Comparison of ENCODE assay signal across 8 cellular contexts in genomic region chr1:145845144-145845513, GRCh38. TPM values are rescaled to one million over a fixed set of nuclear protein-coding genes. Genes with fewer than 3 reads are reported as not detected.
DNase-seq lines count a peak whose midpoint lies in the region; ATAC-seq and TF ChIP-seq lines count a peak whose summit lies in the region.

No MANE protein-coding gene starts in this region.

- peaks cover 11% of the 10 kb centered on the region for H3K4me1 Mint-ChIP-seq in CD4-positive, alpha-beta T cell (ENCODE audit: low read depth)
- peaks cover 3% of the 10 kb centered on the region for H3K4me1 Mint-ChIP-seq in progenitor cell of endocrine pancreas (ENCODE audit: low read depth)
- peaks cover 12% of the 10 kb centered on the region for H3K4me1 Mint-ChIP-seq in activated naive CD4-positive, alpha-beta T cell treated with anti-CD3 and anti-CD28 coated beads for 36 hours (ENCODE audit: low read depth)

- peak overlapping the region; percentile 51 for H3K9ac ChIP-seq in SU-DHL-6 (ENCODE audit: low read length)

- H3K9me3 ChIP-seq in CD4-positive, alpha-beta T cell (ENCODE audit: control insufficient read depth, low read length): no peaks in the 10 kb centered on the region
- H3K9me3 ChIP-seq in SU-DHL-6 (ENCODE audit: insufficient read depth, low read length): no peaks in the 10 kb centered on the region
- H3K9me3 ChIP-seq in right cardiac atrium (ENCODE audit: control insufficient read depth, low read length): no peaks in the 10 kb centered on the region
- H3K9me3 ChIP-seq in stomach: no peaks in the 10 kb centered on the region

- H3K27ac Mint-ChIP-seq in CD4-positive, alpha-beta T cell: no peak overlapping the region
- no peak overlapping the region for H3K27ac Mint-ChIP-seq in progenitor cell of endocrine pancreas
- H3K27ac Mint-ChIP-seq in activated naive CD4-positive, alpha-beta T cell treated with anti-CD3 and anti-CD28 coated beads for 36 hours: no peak overlapping the region

- no peaks in the 10 kb centered on the region for H3K9me2 ChIP-seq in SU-DHL-6 (replicated peaks; ENCODE audit: insufficient read depth, low read length)

- TF ChIP-seq EP300 in stomach (IDR thresholded peaks at IDR 0.05): no peak

- H3K36me3 ChIP-seq in SU-DHL-6 (ENCODE audit: low read length) (peaks cover 18% of the 10 kb centered on the region), stomach (peaks cover 30 to 62% (median 58%) of the 10 kb centered on the region in 4 donors)

- no peak for TF ChIP-seq CTCF in CD4-positive, alpha-beta T cell (IDR thresholded peaks at IDR 0.05)
- TF ChIP-seq CTCF in SU-DHL-6 (IDR thresholded peaks at IDR 0.05; ENCODE audit: insufficient read depth, low read length, poor library complexity, severe bottlenecking) (no peak), stomach (IDR thresholded peaks at IDR 0.05) (no peak), progenitor cell of endocrine pancreas (IDR thresholded peaks at IDR 0.05; ENCODE audit: unreplicated experiment) (no peak)

- H2AFZ ChIP-seq in SU-DHL-6 (ENCODE audit: low read depth, low read length, severe bottlenecking): peak overlapping the region; percentile 29

- H3K27me3 Mint-ChIP-seq in CD4-positive, alpha-beta T cell: no peaks in the 10 kb centered on the region
- H3K27me3 Mint-ChIP-seq in progenitor cell of endocrine pancreas: no peaks in the 10 kb centered on the region
- no peaks in the 10 kb centered on the region for H3K27me3 Mint-ChIP-seq in activated naive CD4-positive, alpha-beta T cell treated with anti-CD3 and anti-CD28 coated beads for 36 hours (ENCODE audit: low read depth)

- WGBS in right cardiac atrium: 14% methylated on average over 4 of the region's 4 CpGs
- WGBS in stomach, 5 donors: 5 to 9% (median 7%) methylated on average over 4 of the region's 4 CpGs

- intact Hi-C loops in CD4-positive, alpha-beta T cell (cut with DNase I, micrococcal nuclease): loop anchor here (1.0 to 2.0 kb wide), 5 partner anchors 14 to 168 kb away; partner anchors contain the start of genes ITGA10 (in 1 of the 2) and PIAS3 (in 1 of the 2)
- intact Hi-C loops in right cardiac atrium (cut with DNase I) (loop anchor here in 3 of 4 donors (5.0 to 10.0 kb wide), 3 partner anchors 70 to 170 kb away; partner anchors contain the start of genes ITGA10 (in 1 of the 3) and PEX11B (in 1 of the 3)), stomach (cut with DNase I; ENCODE audit: low total_unique reads) (loop anchor here (5.0 kb wide), 1 partner anchor 172 kb away; no protein-coding TSS in a partner anchor)
- intact Hi-C loops in activated naive CD4-positive, alpha-beta T cell treated with anti-CD3 and anti-CD28 coated beads for 36 hours (cut with micrococcal nuclease): loop anchor here (1.0 to 2.0 kb wide), 5 partner anchors 41 to 168 kb away; partner anchors contain the start of genes ITGA10 and PEX11B

- no peak overlapping the region for H3K4me3 Mint-ChIP-seq in CD4-positive, alpha-beta T cell
- no peak overlapping the region for H3K4me3 Mint-ChIP-seq in progenitor cell of endocrine pancreas (ENCODE audit: low read depth)
- H3K4me3 Mint-ChIP-seq in activated naive CD4-positive, alpha-beta T cell treated with anti-CD3 and anti-CD28 coated beads for 36 hours: no peak overlapping the region

- peak; percentile 64 for ATAC-seq in CD4-positive, alpha-beta T cell (ENCODE audit: poor library complexity)
- peak; percentile 64 for ATAC-seq in GM19324 (IDR thresholded peaks at IDR 0.05; ENCODE audit: low FRiP score, unreplicated experiment)
- peak; percentile 66 for ATAC-seq in HG03342 (IDR thresholded peaks at IDR 0.05; ENCODE audit: unreplicated experiment)
- ATAC-seq in right cardiac atrium: peak; percentile 15 to 51

- no peak for TF ChIP-seq POLR2A in stomach (IDR thresholded peaks at IDR 0.05)

- H3K79me2 ChIP-seq in SU-DHL-6 (ENCODE audit: insufficient read depth, low read length): no peaks in the 10 kb centered on the region

- CTCF ChIA-PET in CD4-positive, alpha-beta T cell (lab: Charles Lee): interaction anchor here (0.8 to 5.4 kb wide), 36 partner anchors 9 to 194 kb away, joined by 3 to 71 read pairs (median 7); partner anchors contain the start of genes ANKRD34A, ANKRD35, ITGA10 and LIX1L
- CTCF ChIA-PET in activated naive CD4-positive, alpha-beta T cell treated with anti-CD3 and anti-CD28 coated beads for 36 hours (lab: Charles Lee): interaction anchor here (0.8 to 8.7 kb wide), 36 partner anchors 8 to 194 kb away, joined by 3 to 141 read pairs (median 6); partner anchors contain the start of genes ANKRD34A, ANKRD35, CD160 and HJV

- H4K20me1 ChIP-seq in SU-DHL-6 (ENCODE audit: low read depth, low read length): no peaks in the 10 kb centered on the region

- no peaks in the 10 kb centered on the region for H3K27me3 ChIP-seq in CD4-positive, alpha-beta T cell (ENCODE audit: control insufficient read depth, insufficient read depth, low read length)
- no peaks in the 10 kb centered on the region for H3K27me3 ChIP-seq in SU-DHL-6 (ENCODE audit: low read length)
- no peaks in the 10 kb centered on the region for H3K27me3 ChIP-seq in right cardiac atrium (ENCODE audit: control insufficient read depth, insufficient read depth)
- H3K27me3 ChIP-seq in stomach: no peaks in the 10 kb centered on the region

- H3K4me1 ChIP-seq in right cardiac atrium (ENCODE audit: control insufficient read depth, insufficient read depth, low read length) (no peaks in the 10 kb centered on the region), stomach (peaks cover 11 to 21% (median 19%) of the 10 kb centered on the region in 4 donors)

- DNase-seq in CD4-positive, alpha-beta T cell: no peak
- DNase-seq in right cardiac atrium (no peak), stomach (no peak), progenitor cell of endocrine pancreas (ENCODE audit: low spot score, unreplicated experiment) (no peak)
- no peak for DNase-seq in activated naive CD4-positive, alpha-beta T cell treated with anti-CD3 and anti-CD28 coated beads for 36 hours

- POLR2A ChIA-PET in CD4-positive, alpha-beta T cell (lab: Charles Lee): interaction anchor here (0.5 to 6.8 kb wide), 27 partner anchors 13 to 201 kb away, joined by 3 to 120 read pairs (median 4); partner anchors contain the start of genes ANKRD34A, ANKRD35, LIX1L and PEX11B

- peak overlapping the region; percentile 49 for H3K4me2 ChIP-seq in SU-DHL-6 (ENCODE audit: low read depth, low read length, poor library complexity, severe bottlenecking)

- H3K4me3 ChIP-seq in SU-DHL-6 (ENCODE audit: insufficient read depth, low read length, poor library complexity, severe bottlenecking): peak overlapping the region; percentile 46
- H3K4me3 ChIP-seq in right cardiac atrium (ENCODE audit: low read length): peak overlapping the region; percentile 63
- H3K4me3 ChIP-seq in stomach: peak overlapping the region; percentile 51 to 59 (median 58)

- H3K36me3 Mint-ChIP-seq in CD4-positive, alpha-beta T cell (ENCODE audit: low read depth): peaks cover 44% of the 10 kb centered on the region
- peaks cover 10% of the 10 kb centered on the region for H3K36me3 Mint-ChIP-seq in progenitor cell of endocrine pancreas (ENCODE audit: insufficient read depth)
- no peaks in the 10 kb centered on the region for H3K36me3 Mint-ChIP-seq in activated naive CD4-positive, alpha-beta T cell treated with anti-CD3 and anti-CD28 coated beads for 36 hours (ENCODE audit: low read depth)

- no peak overlapping the region for H3K27ac ChIP-seq in CD4-positive, alpha-beta T cell (ENCODE audit: low read depth, low read length)
- H3K27ac ChIP-seq in SU-DHL-6 (ENCODE audit: low read depth, low read length) (peak overlapping the region; percentile 67), right cardiac atrium (ENCODE audit: low read length) (no peak overlapping the region), stomach (peak overlapping the region in 4 of 5 donors; percentile 72 to 83 (median 81))

- H3K9me3 Mint-ChIP-seq in CD4-positive, alpha-beta T cell: no peaks in the 10 kb centered on the region
- no peaks in the 10 kb centered on the region for H3K9me3 Mint-ChIP-seq in progenitor cell of endocrine pancreas (ENCODE audit: low read depth)
- H3K9me3 Mint-ChIP-seq in activated naive CD4-positive, alpha-beta T cell treated with anti-CD3 and anti-CD28 coated beads for 36 hours: no peaks in the 10 kb centered on the region

- peaks cover 34% of the 10 kb centered on the region for H3F3A ChIP-seq in SU-DHL-6 (ENCODE audit: insufficient read depth)

RNA-seq across cellular contexts. Expression of gene NUDT17, which starts 0.3 kb away (rescaled TPM):
- total RNA-seq in CD4-positive, alpha-beta T cell: 1 to 10 TPM; 1.6 to 2.8 TPM
- 1 to 10 TPM; 4.1 to 7.2 (median 5.1) TPM for total RNA-seq in right cardiac atrium
- 5.8 TPM for polyA plus RNA-seq in right cardiac atrium
- total RNA-seq in stomach: 10 to 100 TPM in 1 of 5 donors, 1 to 10 TPM in 3, not detected in 1; 3.2 to 18.3 (median 6.6) TPM
- polyA plus RNA-seq in stomach: 1 to 10 TPM in 2 of 3 donors, under 1 TPM in 1; 0.61 to 3.0 (median 1.7) TPM
- total RNA-seq in progenitor cell of endocrine pancreas: 5.0 and 5.2 TPM in 2 replicates
- 1 to 10 TPM; 3.2 to 3.4 TPM for total RNA-seq in activated naive CD4-positive, alpha-beta T cell treated with anti-CD3 and anti-CD28 coated beads for 36 hours

RNA-seq across cellular contexts. Expression of gene PIAS3, which starts 13.8 kb away (rescaled TPM):
- 10 to 100 TPM; 18.7 to 19.7 TPM for total RNA-seq in CD4-positive, alpha-beta T cell
- total RNA-seq in right cardiac atrium (10 to 100 TPM; 16.9 to 19.4 (median 18.8) TPM), stomach (10 to 100 TPM in 4 of 5 donors, 1 to 10 TPM in 1; 4.1 to 65.9 (median 29.0) TPM), progenitor cell of endocrine pancreas (36.9 and 38.2 TPM in 2 replicates)
- polyA plus RNA-seq in right cardiac atrium (16.6 TPM), stomach (10 to 100 TPM; 11.8 to 28.9 (median 19.2) TPM)
- 10 to 100 TPM; 19.1 to 19.6 TPM for total RNA-seq in activated naive CD4-positive, alpha-beta T cell treated with anti-CD3 and anti-CD28 coated beads for 36 hours

RNA-seq across cellular contexts. Expression of gene POLR3C, which starts 21.1 kb away (rescaled TPM):
- total RNA-seq in CD4-positive, alpha-beta T cell: 10 to 100 TPM; 18.6 to 19.9 TPM
- total RNA-seq in right cardiac atrium: 10 to 100 TPM; 14.7 to 15.9 (median 14.8) TPM
- 8.7 TPM for polyA plus RNA-seq in right cardiac atrium
- total RNA-seq in stomach: 10 to 100 TPM in 4 of 5 donors, 1 to 10 TPM in 1; 5.3 to 34.4 (median 20.9) TPM
- 10 to 100 TPM; 13.8 to 24.6 (median 15.4) TPM for polyA plus RNA-seq in stomach
- 31.9 and 34.0 TPM in 2 replicates for total RNA-seq in progenitor cell of endocrine pancreas
- 10 to 100 TPM; 18.8 to 19.2 TPM for total RNA-seq in activated naive CD4-positive, alpha-beta T cell treated with anti-CD3 and anti-CD28 coated beads for 36 hours

RNA-seq across cellular contexts. Expression of gene RNF115, which starts 21.2 kb away (rescaled TPM):
- 10 to 100 TPM; 11.4 to 11.9 TPM for total RNA-seq in CD4-positive, alpha-beta T cell
- total RNA-seq in right cardiac atrium (10 to 100 TPM; 38.6 to 53.0 (median 42.7) TPM), stomach (10 to 100 TPM in 4 of 5 donors, 1 to 10 TPM in 1; 7.0 to 44.1 (median 19.3) TPM), progenitor cell of endocrine pancreas (14.5 and 14.7 TPM in 2 replicates)
- polyA plus RNA-seq in right cardiac atrium (26.4 TPM), stomach (1 to 10 TPM; 4.8 to 5.1 (median 4.9) TPM)
- 1 to 10 TPM; 7.5 to 8.0 TPM for total RNA-seq in activated naive CD4-positive, alpha-beta T cell treated with anti-CD3 and anti-CD28 coated beads for 36 hours

RNA-seq across cellular contexts. Expression of gene ANKRD35, which starts 40.5 kb away (rescaled TPM):
- under 1 TPM in 1 of 2 experiments, not detected in 1; 0.11 TPM for total RNA-seq in CD4-positive, alpha-beta T cell
- total RNA-seq in right cardiac atrium: 1 to 10 TPM; 1.9 to 2.3 (median 2.1) TPM
- 1.4 TPM for polyA plus RNA-seq in right cardiac atrium
- 1 to 10 TPM in 2 of 5 donors, under 1 TPM in 1, not detected in 2; 0.58 to 1.7 (median 1.2) TPM for total RNA-seq in stomach
- polyA plus RNA-seq in stomach: 1 to 10 TPM; 5.4 to 10.0 (median 5.8) TPM
- total RNA-seq in progenitor cell of endocrine pancreas: 0.31 TPM in 2 replicates
- total RNA-seq in activated naive CD4-positive, alpha-beta T cell treated with anti-CD3 and anti-CD28 coated beads for 36 hours: under 1 TPM; 0.19 to 0.20 TPM

Comparison
In these comparisons a context has a peak if more than half of its experiments do, and no peak if none do; other contexts are left out.
1. H3K27ac ChIP-seq: peak in SU-DHL-6 (single experiment) and stomach (4 of 5); none in CD4-positive, alpha-beta T cell (single experiment) and right cardiac atrium (single experiment).
2. Peak in every context shown above with its lines, with median percentiles within 50 percentile points of each other: ATAC-seq and H3K4me3 ChIP-seq.